Comparison of ENCODE assay signal across 1 cellular context in genomic region chr11:62599909-62600308, GRCh38.
TF ChIP-seq lines count a peak whose summit lies in the region.

No MANE protein-coding gene starts in this region.

TF ChIP-seq in H1, 55 proteins besides CTCF, POLR2A, EP300 and RAD21:
- TF ChIP-seq JUN (IDR thresholded peaks at IDR 0.05; ENCODE audit: low read depth, low read length) (no peak), POLR2AphosphoS5 (IDR thresholded peaks at IDR 0.05; ENCODE audit: low read depth, low read length) (no peak), ASH2L (IDR thresholded peaks at IDR 0.05; ENCODE audit: low read length) (no peak), CHD7 (IDR thresholded peaks at IDR 0.05; ENCODE audit: insufficient replicate concordance, low read length) (no peak)
